Comparison of ENCODE assay signal across 11 cellular contexts in the genomic region with DNA sequence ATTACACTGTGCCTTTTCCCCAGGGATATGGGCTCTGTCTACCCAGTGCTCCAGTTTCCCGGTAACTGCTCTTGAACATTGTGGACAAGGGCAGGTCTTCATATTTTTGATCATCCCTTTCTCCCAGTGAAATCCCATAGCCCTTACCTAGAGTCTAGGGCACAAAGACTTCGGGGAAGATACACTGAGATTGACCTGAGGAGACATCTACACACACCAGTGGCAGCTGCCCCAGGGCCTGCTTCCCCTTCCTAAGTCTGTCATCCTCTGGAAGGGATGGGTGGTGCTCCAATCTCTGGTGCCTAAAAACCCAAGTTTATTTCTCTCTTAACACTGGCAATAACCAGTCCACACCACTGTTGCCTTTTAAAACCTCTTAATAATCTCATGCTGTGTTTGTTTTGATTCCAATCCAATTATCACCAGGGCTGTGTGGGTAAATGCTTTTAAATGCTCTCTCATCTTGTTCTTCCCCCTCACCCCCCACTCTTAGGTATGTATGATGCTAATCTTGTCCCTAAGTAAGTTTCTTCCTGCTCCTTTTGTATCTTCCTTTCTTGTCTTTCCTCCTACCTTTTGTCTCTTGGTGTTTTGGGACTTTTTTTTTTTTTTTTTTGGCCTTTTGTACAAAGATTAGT. TPM values are rescaled to one million over a fixed set of nuclear protein-coding genes. Genes with fewer than 3 reads are reported as not detected.
DNase-seq lines count a peak whose midpoint lies in the region; ATAC-seq, FAIRE-seq and TF ChIP-seq lines count a peak whose summit lies in the region.
"Not testable (repeated sequence)": the region's sequence is repeated elsewhere in the genome, so short reads cannot be mapped to it uniquely, and the experiment has no call there.
"Had no signal": no experiment of that assay in that cellular context is flagged by ENCODE, and none has a peak within 500 bp of the region (broad histone marks: within the 10 kb centered on the region; RNA-seq: fewer than 3 reads in every experiment).

No MANE protein-coding gene starts in this region.

- H3T11ph ChIP-seq in H9 (ENCODE audit: low read length) = not testable (repeated sequence)

- peak overlapping the region in 1 of 2 experiments; percentile 9; a peak in 1 of 6 replicates for H3K27ac ChIP-seq in A549
- not testable (repeated sequence) for H3K27ac ChIP-seq in H9 (ENCODE audit: insufficient read length, low read depth, low read length); body of pancreas
- peak overlapping the region; percentile 49 for H3K27ac ChIP-seq in muscle layer of colon (ENCODE audit: low read depth, low read length)

- peak; percentile 21 to 24; a peak in 3 of 6 replicates for ATAC-seq in A549
- ATAC-seq in WTC11 = peak; percentile 63
- peak; percentile 9 for ATAC-seq in body of pancreas
- ATAC-seq in Right ventricle myocardium inferior = peak; percentile 38

- POLR2A ChIA-PET in A549 (lab: Yijun Ruan, JAX); WTC11 (lab: Charles Lee): not testable (repeated sequence)

- not testable (repeated sequence) for H3K14ac ChIP-seq in H9 (ENCODE audit: insufficient read depth, low read length)

- not testable (repeated sequence) for H3K9me3 Mint-ChIP-seq in H9, WTC11

- H3K56ac ChIP-seq in H9 (ENCODE audit: insufficient read length, low read depth, low read length) = not testable (repeated sequence)

- H4K20me1 ChIP-seq in H9 (ENCODE audit: control insufficient read depth, insufficient read depth, insufficient read length) = not testable (repeated sequence)

- H2AFZ ChIP-seq in H9 (ENCODE audit: low read length) = not testable (repeated sequence)

- not testable (repeated sequence) for H3K27me3 Mint-ChIP-seq in H9 (ENCODE audit: low read depth); WTC11 (ENCODE audit: low read depth)

- not testable (repeated sequence) for TF ChIP-seq RAD21 in A549 (conservative IDR thresholded peaks at IDR 0.05 in 1 of 2, IDR thresholded peaks at IDR 0.05 in 1 of 2)

- not testable (repeated sequence) for H3K4me3 ChIP-seq in A549; body of pancreas; muscle layer of colon (ENCODE audit: low read depth in 1 of 2, low read length in 2 of 2)

- H2BK20ac ChIP-seq in H9 (ENCODE audit: low read depth, low read length, poor library complexity, severe bottlenecking) = not testable (repeated sequence)

- TF ChIP-seq CTCF in A549 (IDR thresholded peaks at IDR 0.05); H9 (conservative IDR thresholded peaks at IDR 0.05); WTC11 (IDR thresholded peaks at IDR 0.05); body of pancreas (IDR thresholded peaks at IDR 0.05): not testable (repeated sequence)

- not testable (repeated sequence) for H3K79me2 ChIP-seq in H9 (ENCODE audit: insufficient read depth, low read length)

- H3K4me2 ChIP-seq in A549; H9 (ENCODE audit: insufficient read depth, insufficient read length, low read length): not testable (repeated sequence)

- H3K27me3 ChIP-seq in H9 (ENCODE audit: insufficient read depth, low read length); body of pancreas; muscle layer of colon (ENCODE audit: control insufficient read depth in 1 of 2, insufficient read depth in 2 of 2, low read length in 2 of 2): not testable (repeated sequence)

- H3K27ac Mint-ChIP-seq in H9 (peak overlapping the region in 2 of 3 experiments; percentile 39 to 47; a peak in 4 of 7 replicates), WTC11 (peak overlapping the region; percentile 78)

- not testable (repeated sequence) for H2BK120ac ChIP-seq in H9 (ENCODE audit: low read depth, low read length, poor library complexity, severe bottlenecking)

- H3K9me3 ChIP-seq in A549; H9 (ENCODE audit: control insufficient read depth, low read depth, low read length); body of pancreas; muscle layer of colon (ENCODE audit: low read length): not testable (repeated sequence)

- not testable (repeated sequence) for H3K9ac ChIP-seq in H9 (ENCODE audit: extremely low read depth, insufficient read length, low read length); muscle layer of colon (ENCODE audit: low read length)

- H3K79me1 ChIP-seq in H9 (ENCODE audit: insufficient read depth, low read depth, low read length, poor library complexity, severe bottlenecking) = not testable (repeated sequence)

- H3K23ac ChIP-seq in H9 (ENCODE audit: insufficient read length, low read depth, low read length) = not testable (repeated sequence)

- not testable (repeated sequence) for H2BK15ac ChIP-seq in H9 (ENCODE audit: low read depth, low read length)

- not testable (repeated sequence) for H2BK12ac ChIP-seq in H9 (ENCODE audit: insufficient read length, low read depth, low read length)

- H3K36me3 ChIP-seq in body of pancreas (replicated peaks in 1 of 2; ENCODE audit: insufficient read depth in 1 of 2, low read depth in 2 of 2) = peaks cover 4 to 11% of the 10 kb centered on the region in 2 donors
- H3K36me3 ChIP-seq in muscle layer of colon (ENCODE audit: insufficient read depth, low read length) = peaks cover 13% of the 10 kb centered on the region

- not testable (repeated sequence) for TF ChIP-seq POLR2A in A549 (IDR thresholded peaks at IDR 0.05; ENCODE audit: low read length); body of pancreas (IDR thresholded peaks at IDR 0.05)

- peaks cover 23 to 24% of the 10 kb centered on the region in 2 experiments for H3K4me1 Mint-ChIP-seq in H9
- H3K4me1 Mint-ChIP-seq in WTC11 = peaks cover 25% of the 10 kb centered on the region

- not testable (repeated sequence) for H4K5ac ChIP-seq in H9 (ENCODE audit: insufficient read length, low read depth, low read length)

- H2AK5ac ChIP-seq in H9 (ENCODE audit: insufficient read length, low read length) = not testable (repeated sequence)

- not testable (repeated sequence) for H3K18ac ChIP-seq in H9 (ENCODE audit: insufficient read length, low read depth, low read length)

- not testable (repeated sequence) for H4K91ac ChIP-seq in H9 (ENCODE audit: insufficient read length, low read depth, low read length)

- not testable (repeated sequence) for DNase-seq in A549 (ENCODE audit: low read depth in 1 of 2, low spot score in 1 of 2); H9; WTC11 (ENCODE audit: low spot score); body of pancreas; Right ventricle myocardium inferior (ENCODE audit: missing footprints)
- DNase-seq in NCI-H2196 (lab: John Stamatoyannopoulos, UW; ENCODE audit: unreplicated experiment) (peak; percentile 20), renal cortical epithelial cell (ENCODE audit: low read depth) (peak; percentile 13)

- not testable (repeated sequence) for TF ChIP-seq EP300 in A549 (IDR thresholded peaks at IDR 0.05)

- not testable (repeated sequence) for H2BK5ac ChIP-seq in H9 (ENCODE audit: insufficient read length, low read length)

- peaks cover 4 to 22% (median 21%) of the 10 kb centered on the region in 3 experiments; a peak in 6 of 7 replicates for H3K36me3 Mint-ChIP-seq in H9 (ENCODE audit: insufficient read depth in 1 of 3, low read depth in 3 of 3)
- H3K36me3 Mint-ChIP-seq in WTC11 = peaks cover 16% of the 10 kb centered on the region

- WGBS in A549 (ENCODE audit: missing lambda C conversion rate) = 72% methylated on average over 2 of the region's 2 CpGs
- no CpG with 5 or more reads among the region's 2 CpGs for WGBS in H9 (ENCODE audit: extremely low coverage, insufficient read length, low lambda C conversion rate)
- 64 to 82% methylated on average over 2 of the region's 2 CpGs for WGBS in body of pancreas, 2 donors

- not testable (repeated sequence) for FAIRE-seq in A549 (lab: Jason Lieb, UNC)

- not testable (repeated sequence) for H4K8ac ChIP-seq in H9 (replicated peaks; ENCODE audit: insufficient read length, low read depth, low read length)

- H3K4me1 ChIP-seq in A549 (peaks cover 54% of the 10 kb centered on the region), muscle layer of colon (ENCODE audit: insufficient read depth, low read length) (peaks cover 42% of the 10 kb centered on the region)
- H3K4me1 ChIP-seq in H9 (ENCODE audit: insufficient read depth, low read length); body of pancreas: not testable (repeated sequence)

- H3K4me3 Mint-ChIP-seq in H9, WTC11: not testable (repeated sequence)

- H3K23me2 ChIP-seq in H9 (ENCODE audit: insufficient read length, low read depth, low read length, poor library complexity, severe bottlenecking) = not testable (repeated sequence)

- not testable (repeated sequence) for H3K4ac ChIP-seq in H9 (ENCODE audit: low read depth, low read length)

- CTCF ChIA-PET in A549 (lab: Yijun Ruan, JAX) (interaction anchor here (0.7 to 4.0 kb wide), 4 partner anchors 34 to 260 kb away, joined by 4 to 21 read pairs (median 14); a partner anchor contains a TSS), WTC11 (lab: Charles Lee) (interaction anchor here (0.5 to 3.4 kb wide), 5 partner anchors 23 to 94 kb away, joined by 3 to 15 read pairs (median 5); a partner anchor contains a TSS)

- intact Hi-C loops in body of pancreas (cut with DNase I) = loop anchor here (5.0 kb wide), 1 partner anchor 59 kb away; no protein-coding TSS in a partner anchor
- intact Hi-C loops in Right ventricle myocardium inferior (cut with DNase I) = not testable (repeated sequence)

RNA-seq across cellular contexts. Expression of a gene that starts 7.8 kb away (rescaled TPM):
- polyA plus RNA-seq in A549 (2011; rRNA removed) (0.12 and 0.16 TPM in 2 replicates), A549 (2017; fragmentation: RNase III; extraction: RNeasy Plus Mini Kit Qiagen cat#74134 plus additional on column Dnase treatment) (0.13 to 0.22 TPM (median 0.18 TPM) in 3 replicates)
- polyA plus RNA-seq in A549 (2012; cell fraction: cytosol; rRNA removed) = 0.67 and 0.80 TPM in 2 replicates
- 0.84 and 1.1 TPM in 2 replicates for polyA plus RNA-seq in A549 (2012; cell fraction: nucleus; rRNA removed)
- 0.49 and 0.62 TPM in 2 replicates for polyA minus RNA-seq in A549 (2011; rRNA and poly(A)+ RNA removed)
- total RNA-seq in H9 (2021) (not detected in 2 replicates), WTC11 (2021) (not detected in 3 replicates), body of pancreas (10 to 100 TPM in 1 of 2 donors, 1 to 10 TPM in 1; 2.3 to 10.6 TPM), Right ventricle myocardium inferior (not detected), renal cortical epithelial cell (not detected in 2 replicates)
- total RNA-seq: A172, OCI-LY7, smooth muscle cell had no signal

RNA-seq across cellular contexts. Expression of a gene that starts 25.7 kb away (rescaled TPM):
- polyA plus RNA-seq in A549 (2011; rRNA removed) (203 and 257 TPM in 2 replicates), A549 (2017; fragmentation: RNase III; extraction: RNeasy Plus Mini Kit Qiagen cat#74134 plus additional on column Dnase treatment) (210 to 248 TPM (median 221 TPM) in 3 replicates)
- polyA plus RNA-seq in A549 (2012; cell fraction: cytosol; rRNA removed) = 214 and 245 TPM in 2 replicates
- polyA plus RNA-seq in A549 (2012; cell fraction: nucleus; rRNA removed) = 99.6 and 118 TPM in 2 replicates
- polyA minus RNA-seq in A549 (2011; rRNA and poly(A)+ RNA removed) = 200 and 213 TPM in 2 replicates
- total RNA-seq in H9 (2021) (144 and 147 TPM in 2 replicates), WTC11 (2021) (150 to 187 TPM (median 155 TPM) in 3 replicates), body of pancreas (10 to 100 TPM; 18.5 to 43.8 TPM), Right ventricle myocardium inferior (59.4 TPM), renal cortical epithelial cell (34.7 and 45.1 TPM in 2 replicates)

RNA-seq across cellular contexts. Expression of a gene that starts 35.9 kb away (rescaled TPM):
- 53.2 and 56.6 TPM in 2 replicates for polyA plus RNA-seq in A549 (2011; rRNA removed)
- 14.0 and 18.8 TPM in 2 replicates for polyA plus RNA-seq in A549 (2012; cell fraction: cytosol; rRNA removed)
- 15.5 and 19.0 TPM in 2 replicates for polyA plus RNA-seq in A549 (2012; cell fraction: nucleus; rRNA removed)
- polyA plus RNA-seq in A549 (2017; fragmentation: RNase III; extraction: RNeasy Plus Mini Kit Qiagen cat#74134 plus additional on column Dnase treatment) = 24.0 to 24.5 TPM (median 24.2 TPM) in 3 replicates
- polyA minus RNA-seq in A549 (2011; rRNA and poly(A)+ RNA removed) = 176 and 220 TPM in 2 replicates
- 76.4 and 76.8 TPM in 2 replicates for total RNA-seq in H9 (2021)
- 77.3 to 87.2 TPM (median 79.4 TPM) in 3 replicates for total RNA-seq in WTC11 (2021)
- 10 to 100 TPM; 16.8 to 24.6 TPM for total RNA-seq in body of pancreas
- 31.3 TPM for total RNA-seq in Right ventricle myocardium inferior
- 33.3 and 51.7 TPM in 2 replicates for total RNA-seq in renal cortical epithelial cell

RNA-seq across cellular contexts. Expression of a gene that starts 36.0 kb away (rescaled TPM):
- polyA plus RNA-seq in A549 (2011; rRNA removed) (367 and 604 TPM in 2 replicates), A549 (2017; fragmentation: RNase III; extraction: RNeasy Plus Mini Kit Qiagen cat#74134 plus additional on column Dnase treatment) (546 to 553 TPM (median 551 TPM) in 3 replicates)
- polyA plus RNA-seq in A549 (2012; cell fraction: cytosol; rRNA removed) = 705 and 750 TPM in 2 replicates
- polyA plus RNA-seq in A549 (2012; cell fraction: nucleus; rRNA removed) = 500 and 631 TPM in 2 replicates
- 1,540 and 1,566 TPM in 2 replicates for polyA minus RNA-seq in A549 (2011; rRNA and poly(A)+ RNA removed)
- total RNA-seq in H9 (2021) (1,184 and 1,207 TPM in 2 replicates), WTC11 (2021) (981 to 1,004 TPM (median 984 TPM) in 3 replicates), body of pancreas (100 to 1,000 TPM; 226 to 308 TPM), Right ventricle myocardium inferior (494 TPM), renal cortical epithelial cell (217 and 526 TPM in 2 replicates)

Comparison
In these comparisons a context has a peak if more than half of its experiments do, and no peak if none do; other contexts are left out.
1. ATAC-seq: peak in every context shown above with its lines; median percentile 63 in WTC11; 38 in Right ventricle myocardium inferior; 22 in A549; 9 in body of pancreas.